In the genomic region with DNA sequence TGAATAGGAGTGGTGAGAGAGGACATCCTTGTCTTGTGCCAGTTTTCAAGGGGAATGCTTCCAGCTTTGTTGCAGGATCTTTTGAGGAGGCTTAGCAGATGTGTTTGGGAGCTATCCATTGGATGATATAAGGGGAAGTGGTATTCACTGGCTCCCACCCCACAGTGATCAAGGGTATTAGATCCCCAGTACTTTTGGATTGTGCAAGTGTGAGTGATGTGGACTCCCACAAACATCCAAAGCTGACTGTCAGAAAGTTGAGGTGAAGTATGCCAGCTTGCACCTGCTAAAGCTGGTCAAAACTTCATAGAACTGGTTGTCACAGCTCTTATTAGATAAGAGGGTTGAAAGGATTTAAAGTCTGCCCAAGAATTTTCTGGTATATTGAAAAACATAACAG, we compare ENCODE assay signal across 29 cellular contexts.
"Had no signal": no experiment of that assay in that cellular context is flagged by ENCODE, and none has a peak within 500 bp of the region (broad histone marks: within the 10 kb centered on the region; RNA-seq: fewer than 3 reads in every experiment).

No MANE protein-coding gene starts in this region.

- H3K27me3 Mint-ChIP-seq: naive B cell; stimulated activated naive B cell treated with anti-CD40 and anti-IgM and Interleukin-4, amounts not matched to agents 10 μg/mL and 1 μg/mL and 100 μg/mL, for 72 hours had no signal

- H3K9me3 ChIP-seq: left lung, lower lobe of right lung, ovary, prostate gland, stomach, testis, thyroid gland, transverse colon, upper lobe of left lung, vagina had no signal

- H3K9me3 Mint-ChIP-seq: natural killer cell had no signal

- H3K4me1 ChIP-seq: left lung, lower lobe of right lung, prostate gland, stomach, testis, thyroid gland, transverse colon, vagina had no signal

- H3K4me2 ChIP-seq: hepatocyte had no signal

- H3K4me3 Mint-ChIP-seq: natural killer cell; nephron progenitor cell; stimulated activated naive B cell treated with anti-CD40 and anti-IgM and Interleukin-4, amounts not matched to agents 10 μg/mL and 1 μg/mL and 100 μg/mL, for 72 hours had no signal

- H3K79me2 ChIP-seq: hepatocyte had no signal

- H3K27me3 ChIP-seq: hepatocyte, left lung, ovary, stomach, testis, thyroid gland, transverse colon, upper lobe of left lung, vagina had no signal

- H3K4me3 ChIP-seq: hepatocyte, left lung, lower lobe of right lung, ovary, prostate gland, stomach, testis, thyroid gland, transverse colon, upper lobe of left lung, vagina had no signal

- H3K36me3 Mint-ChIP-seq: natural killer cell had no signal

- H3K36me3 ChIP-seq: left lung, lower lobe of right lung, ovary, prostate gland, stomach, thyroid gland, transverse colon, upper lobe of left lung, vagina had no signal

- H2AFZ ChIP-seq: hepatocyte had no signal

- H3K27ac Mint-ChIP-seq: naive B cell; natural killer cell; nephron progenitor cell; stimulated activated naive B cell treated with anti-CD40 and anti-IgM and Interleukin-4, amounts not matched to agents 10 μg/mL and 1 μg/mL and 100 μg/mL, for 72 hours had no signal

- H3K27ac ChIP-seq: hepatocyte, left lung, lower lobe of right lung, ovary, prostate gland, stomach, testis, thyroid gland, transverse colon, upper lobe of left lung, vagina had no signal

- DNase-seq: kidney; left colon; left lung; lower lobe of right lung; mammary epithelial cell; mesenchymal stem cell; naive B cell; natural killer cell; nephron progenitor cell; ovary; posterior cingulate gyrus; retina; right cardiac atrium; small intestine; stimulated activated CD4-positive, alpha-beta T cell treated with anti-CD3 and anti-CD28 coated beads, Interleukin-1b, Interleukin-23, amount 100 ng/mL, for 48 hours; stimulated activated CD4-positive, alpha-beta T cell treated with anti-CD3 and anti-CD28 coated beads, Interleukin-2, amount 100 ng/mL, for 48 hours; stimulated activated CD4-positive, alpha-beta T cell treated with anti-CD3 and anti-CD28 coated beads, Interleukin-4, amount 100 ng/mL, for 4 hours; stimulated activated CD8-positive, alpha-beta memory T cell treated with anti-CD3 and anti-CD28 coated beads, Interleukin-4, amount 100 ng/mL, for 48 hours; stimulated activated naive B cell treated with anti-CD40 and anti-IgM and Interleukin-4, amounts not matched to agents 10 μg/mL and 1 μg/mL and 100 μg/mL, for 72 hours; stimulated activated naive CD8-positive, alpha-beta T cell treated with anti-CD3 and anti-CD28 coated beads, Interleukin-15, Interleukin-2, amounts not matched to agents 100 U/mL and 50 U/mL, for 24 hours; stomach; testis; thyroid gland; transverse colon; upper lobe of left lung had no signal

- ATAC-seq: left colon; left lung; lower lobe of right lung; natural killer cell; right cardiac atrium; sciatic nerve; stimulated activated naive B cell treated with anti-CD40 and anti-IgM and Interleukin-4, amounts not matched to agents 10 μg/mL and 1 μg/mL and 100 μg/mL, for 72 hours; stimulated activated naive CD8-positive, alpha-beta T cell treated with anti-CD3 and anti-CD28 coated beads, Interleukin-15, Interleukin-2, amounts not matched to agents 100 U/mL and 50 U/mL, for 24 hours had no signal
